Comparison of ENCODE assay signal across 1 cellular context in the genomic region with DNA sequence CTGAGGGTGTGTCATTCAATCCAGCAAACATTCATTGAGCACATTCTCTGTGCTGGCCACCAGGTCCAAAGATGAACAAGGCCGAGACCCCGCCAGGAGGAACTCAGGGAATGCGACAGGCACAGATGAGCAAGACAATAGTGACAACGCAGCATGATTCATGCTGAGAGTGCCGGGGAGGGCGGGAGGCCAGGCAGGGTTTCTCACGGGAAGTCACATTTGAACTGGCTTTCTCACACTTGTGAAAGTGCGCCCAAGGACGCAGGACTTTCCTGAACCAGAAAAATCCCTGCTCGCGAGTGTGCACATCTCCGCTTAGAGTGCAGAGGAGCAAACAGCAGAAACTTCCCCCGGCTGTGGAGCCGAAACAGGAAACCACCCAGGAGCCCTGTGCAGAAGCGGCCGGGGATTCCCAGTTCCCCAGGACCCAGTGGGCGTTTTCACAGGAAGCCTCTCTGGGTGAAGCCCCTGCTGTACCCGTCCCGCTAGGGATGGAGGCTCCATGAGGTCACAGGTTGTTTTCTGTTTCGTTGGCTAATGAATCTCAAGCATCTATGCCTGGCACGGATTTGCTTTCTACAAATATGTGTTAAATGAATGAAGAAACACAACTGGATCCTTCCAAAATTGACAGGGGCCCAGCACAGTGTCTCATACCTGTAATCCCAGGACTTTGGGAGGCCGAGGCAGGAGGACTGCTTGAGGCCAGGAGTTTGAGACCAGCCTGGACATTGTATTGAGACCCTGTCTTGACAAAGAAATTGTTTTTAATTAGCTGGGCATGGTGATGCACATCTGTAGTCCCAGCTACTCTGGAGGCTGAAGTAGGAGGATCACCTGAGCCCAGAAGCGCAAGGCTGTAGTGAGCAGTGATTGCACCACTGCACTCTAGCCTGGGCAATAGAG.
TF ChIP-seq lines count a peak whose summit lies in the region.

No MANE protein-coding gene starts in this region.

TF ChIP-seq in GM12878, 131 proteins besides CTCF, POLR2A, EP300 and RAD21 (continued from another document and continues in another):
- TF ChIP-seq, protein P1, sequence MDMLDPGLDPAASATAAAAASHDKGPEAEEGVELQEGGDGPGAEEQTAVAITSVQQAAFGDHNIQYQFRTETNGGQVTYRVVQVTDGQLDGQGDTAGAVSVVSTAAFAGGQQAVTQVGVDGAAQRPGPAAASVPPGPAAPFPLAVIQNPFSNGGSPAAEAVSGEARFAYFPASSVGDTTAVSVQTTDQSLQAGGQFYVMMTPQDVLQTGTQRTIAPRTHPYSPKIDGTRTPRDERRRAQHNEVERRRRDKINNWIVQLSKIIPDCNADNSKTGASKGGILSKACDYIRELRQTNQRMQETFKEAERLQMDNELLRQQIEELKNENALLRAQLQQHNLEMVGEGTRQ (IDR thresholded peaks at IDR 0.05; ENCODE audit: borderline replicate concordance, low read depth, low read length) = no peak
- TF ChIP-seq, protein P2, sequence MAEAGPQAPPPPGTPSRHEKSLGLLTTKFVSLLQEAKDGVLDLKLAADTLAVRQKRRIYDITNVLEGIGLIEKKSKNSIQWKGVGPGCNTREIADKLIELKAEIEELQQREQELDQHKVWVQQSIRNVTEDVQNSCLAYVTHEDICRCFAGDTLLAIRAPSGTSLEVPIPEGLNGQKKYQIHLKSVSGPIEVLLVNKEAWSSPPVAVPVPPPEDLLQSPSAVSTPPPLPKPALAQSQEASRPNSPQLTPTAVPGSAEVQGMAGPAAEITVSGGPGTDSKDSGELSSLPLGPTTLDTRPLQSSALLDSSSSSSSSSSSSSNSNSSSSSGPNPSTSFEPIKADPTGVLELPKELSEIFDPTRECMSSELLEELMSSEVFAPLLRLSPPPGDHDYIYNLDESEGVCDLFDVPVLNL (IDR thresholded peaks at IDR 0.05; ENCODE audit: low read depth, low read length) = no peak
- TF ChIP-seq MYB (IDR thresholded peaks at IDR 0.05; ENCODE audit: borderline replicate concordance, low read depth, low read length) = no peak
- peak; percentile 100 for TF ChIP-seq IKZF1 (conservative IDR thresholded peaks at IDR 0.05)
- peak; percentile 33; the same call in 1 of the 2 replicates for TF ChIP-seq YY1 (IDR thresholded peaks at IDR 0.05; ENCODE audit: low read depth, low read length)
- no peak for TF ChIP-seq SIN3A (IDR thresholded peaks at IDR 0.05; ENCODE audit: low read depth, low read length)
- peak; percentile 52; the same call in 1 of the 2 replicates for TF ChIP-seq RB1 (IDR thresholded peaks at IDR 0.05; ENCODE audit: borderline replicate concordance)
- TF ChIP-seq, protein P3, sequence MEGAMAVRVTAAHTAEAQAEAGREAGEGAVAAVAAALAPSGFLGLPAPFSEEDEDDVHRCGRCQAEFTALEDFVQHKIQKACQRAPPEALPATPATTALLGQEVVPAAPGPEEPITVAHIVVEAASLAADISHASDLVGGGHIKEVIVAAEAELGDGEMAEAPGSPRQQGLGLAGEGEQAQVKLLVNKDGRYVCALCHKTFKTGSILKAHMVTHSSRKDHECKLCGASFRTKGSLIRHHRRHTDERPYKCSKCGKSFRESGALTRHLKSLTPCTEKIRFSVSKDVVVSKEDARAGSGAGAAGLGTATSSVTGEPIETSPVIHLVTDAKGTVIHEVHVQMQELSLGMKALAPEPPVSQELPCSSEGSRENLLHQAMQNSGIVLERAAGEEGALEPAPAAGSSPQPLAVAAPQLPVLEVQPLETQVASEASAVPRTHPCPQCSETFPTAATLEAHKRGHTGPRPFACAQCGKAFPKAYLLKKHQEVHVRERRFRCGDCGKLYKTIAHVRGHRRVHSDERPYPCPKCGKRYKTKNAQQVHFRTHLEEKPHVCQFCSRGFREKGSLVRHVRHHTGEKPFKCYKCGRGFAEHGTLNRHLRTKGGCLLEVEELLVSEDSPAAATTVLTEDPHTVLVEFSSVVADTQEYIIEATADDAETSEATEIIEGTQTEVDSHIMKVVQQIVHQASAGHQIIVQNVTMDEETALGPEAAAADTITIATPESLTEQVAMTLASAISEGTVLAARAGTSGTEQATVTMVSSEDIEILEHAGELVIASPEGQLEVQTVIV (IDR thresholded peaks at IDR 0.05; ENCODE audit: borderline replicate concordance, partially characterized antibody) = no peak
- peak; percentile 99 for TF ChIP-seq EED (IDR thresholded peaks at IDR 0.05; ENCODE audit: low read depth)
- no peak for TF ChIP-seq RAD51 (IDR thresholded peaks at IDR 0.05)
- no peak for TF ChIP-seq CBX3 (IDR thresholded peaks at IDR 0.05; ENCODE audit: borderline replicate concordance, low read depth)
- TF ChIP-seq, protein P4, sequence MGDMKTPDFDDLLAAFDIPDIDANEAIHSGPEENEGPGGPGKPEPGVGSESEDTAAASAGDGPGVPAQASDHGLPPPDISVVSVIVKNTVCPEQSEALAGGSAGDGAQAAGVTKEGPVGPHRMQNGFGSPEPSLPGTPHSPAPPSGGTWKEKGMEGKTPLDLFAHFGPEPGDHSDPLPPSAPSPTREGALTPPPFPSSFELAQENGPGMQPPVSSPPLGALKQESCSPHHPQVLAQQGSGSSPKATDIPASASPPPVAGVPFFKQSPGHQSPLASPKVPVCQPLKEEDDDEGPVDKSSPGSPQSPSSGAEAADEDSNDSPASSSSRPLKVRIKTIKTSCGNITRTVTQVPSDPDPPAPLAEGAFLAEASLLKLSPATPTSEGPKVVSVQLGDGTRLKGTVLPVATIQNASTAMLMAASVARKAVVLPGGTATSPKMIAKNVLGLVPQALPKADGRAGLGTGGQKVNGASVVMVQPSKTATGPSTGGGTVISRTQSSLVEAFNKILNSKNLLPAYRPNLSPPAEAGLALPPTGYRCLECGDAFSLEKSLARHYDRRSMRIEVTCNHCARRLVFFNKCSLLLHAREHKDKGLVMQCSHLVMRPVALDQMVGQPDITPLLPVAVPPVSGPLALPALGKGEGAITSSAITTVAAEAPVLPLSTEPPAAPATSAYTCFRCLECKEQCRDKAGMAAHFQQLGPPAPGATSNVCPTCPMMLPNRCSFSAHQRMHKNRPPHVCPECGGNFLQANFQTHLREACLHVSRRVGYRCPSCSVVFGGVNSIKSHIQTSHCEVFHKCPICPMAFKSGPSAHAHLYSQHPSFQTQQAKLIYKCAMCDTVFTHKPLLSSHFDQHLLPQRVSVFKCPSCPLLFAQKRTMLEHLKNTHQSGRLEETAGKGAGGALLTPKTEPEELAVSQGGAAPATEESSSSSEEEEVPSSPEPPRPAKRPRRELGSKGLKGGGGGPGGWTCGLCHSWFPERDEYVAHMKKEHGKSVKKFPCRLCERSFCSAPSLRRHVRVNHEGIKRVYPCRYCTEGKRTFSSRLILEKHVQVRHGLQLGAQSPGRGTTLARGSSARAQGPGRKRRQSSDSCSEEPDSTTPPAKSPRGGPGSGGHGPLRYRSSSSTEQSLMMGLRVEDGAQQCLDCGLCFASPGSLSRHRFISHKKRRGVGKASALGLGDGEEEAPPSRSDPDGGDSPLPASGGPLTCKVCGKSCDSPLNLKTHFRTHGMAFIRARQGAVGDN (IDR thresholded peaks at IDR 0.05) = peak; percentile 56; the same call in 1 of the 2 replicates
- no peak for TF ChIP-seq NFXL1 (IDR thresholded peaks at IDR 0.05; ENCODE audit: borderline replicate concordance)
- TF ChIP-seq MXI1 (IDR thresholded peaks at IDR 0.05; ENCODE audit: low read depth, low read length) = no peak; the same call in 1 of the 2 replicates
- no peak for TF ChIP-seq SIX5 (IDR thresholded peaks at IDR 0.05; ENCODE audit: low read depth, low read length, severe bottlenecking)
- TF ChIP-seq KDM1A (IDR thresholded peaks at IDR 0.05; ENCODE audit: borderline replicate concordance) = no peak
- TF ChIP-seq RCOR1 (conservative IDR thresholded peaks at IDR 0.05; ENCODE audit: low read depth, low read length) = no peak; the same call in 1 of the 2 replicates
- TF ChIP-seq NR2C1 (IDR thresholded peaks at IDR 0.05) = no peak
- no peak for TF ChIP-seq NR2C2 (IDR thresholded peaks at IDR 0.05; ENCODE audit: borderline replicate concordance, control insufficient read depth, insufficient read length, low read depth)
- TF ChIP-seq ZBED1 (IDR thresholded peaks at IDR 0.05; ENCODE audit: borderline replicate concordance) = peak; percentile 64; the same call in 1 of the 2 replicates
- TF ChIP-seq EGR1 (IDR thresholded peaks at IDR 0.05; ENCODE audit: borderline replicate concordance in 1 of 2, low read depth in 2 of 2, low read length in 2 of 2) = peak in 1 of 2 experiments; percentile 71; a peak in 2 of 3 replicates
- no peak for TF ChIP-seq ZSCAN29 (IDR thresholded peaks at IDR 0.05)
- no peak for TF ChIP-seq NRF1 (conservative IDR thresholded peaks at IDR 0.05; ENCODE audit: low read depth, low read length)
- peak; percentile 57; the same call in 1 of the 2 replicates for TF ChIP-seq SPI1 (IDR thresholded peaks at IDR 0.05; ENCODE audit: borderline replicate concordance, insufficient read depth, low read depth, low read length)
- peak; percentile 96 for TF ChIP-seq MEF2B (IDR thresholded peaks at IDR 0.05; ENCODE audit: partially characterized antibody, poor library complexity, severe bottlenecking)
- no peak for TF ChIP-seq ZNF217 (IDR thresholded peaks at IDR 0.05)
- TF ChIP-seq, protein P5, sequence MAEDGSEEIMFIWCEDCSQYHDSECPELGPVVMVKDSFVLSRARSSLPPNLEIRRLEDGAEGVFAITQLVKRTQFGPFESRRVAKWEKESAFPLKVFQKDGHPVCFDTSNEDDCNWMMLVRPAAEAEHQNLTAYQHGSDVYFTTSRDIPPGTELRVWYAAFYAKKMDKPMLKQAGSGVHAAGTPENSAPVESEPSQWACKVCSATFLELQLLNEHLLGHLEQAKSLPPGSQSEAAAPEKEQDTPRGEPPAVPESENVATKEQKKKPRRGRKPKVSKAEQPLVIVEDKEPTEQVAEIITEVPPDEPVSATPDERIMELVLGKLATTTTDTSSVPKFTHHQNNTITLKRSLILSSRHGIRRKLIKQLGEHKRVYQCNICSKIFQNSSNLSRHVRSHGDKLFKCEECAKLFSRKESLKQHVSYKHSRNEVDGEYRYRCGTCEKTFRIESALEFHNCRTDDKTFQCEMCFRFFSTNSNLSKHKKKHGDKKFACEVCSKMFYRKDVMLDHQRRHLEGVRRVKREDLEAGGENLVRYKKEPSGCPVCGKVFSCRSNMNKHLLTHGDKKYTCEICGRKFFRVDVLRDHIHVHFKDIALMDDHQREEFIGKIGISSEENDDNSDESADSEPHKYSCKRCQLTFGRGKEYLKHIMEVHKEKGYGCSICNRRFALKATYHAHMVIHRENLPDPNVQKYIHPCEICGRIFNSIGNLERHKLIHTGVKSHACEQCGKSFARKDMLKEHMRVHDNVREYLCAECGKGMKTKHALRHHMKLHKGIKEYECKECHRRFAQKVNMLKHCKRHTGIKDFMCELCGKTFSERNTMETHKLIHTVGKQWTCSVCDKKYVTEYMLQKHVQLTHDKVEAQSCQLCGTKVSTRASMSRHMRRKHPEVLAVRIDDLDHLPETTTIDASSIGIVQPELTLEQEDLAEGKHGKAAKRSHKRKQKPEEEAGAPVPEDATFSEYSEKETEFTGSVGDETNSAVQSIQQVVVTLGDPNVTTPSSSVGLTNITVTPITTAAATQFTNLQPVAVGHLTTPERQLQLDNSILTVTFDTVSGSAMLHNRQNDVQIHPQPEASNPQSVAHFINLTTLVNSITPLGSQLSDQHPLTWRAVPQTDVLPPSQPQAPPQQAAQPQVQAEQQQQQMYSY (CRISPR knock-in tag; IDR thresholded peaks at IDR 0.05) = no peak
- TF ChIP-seq, protein P6, sequence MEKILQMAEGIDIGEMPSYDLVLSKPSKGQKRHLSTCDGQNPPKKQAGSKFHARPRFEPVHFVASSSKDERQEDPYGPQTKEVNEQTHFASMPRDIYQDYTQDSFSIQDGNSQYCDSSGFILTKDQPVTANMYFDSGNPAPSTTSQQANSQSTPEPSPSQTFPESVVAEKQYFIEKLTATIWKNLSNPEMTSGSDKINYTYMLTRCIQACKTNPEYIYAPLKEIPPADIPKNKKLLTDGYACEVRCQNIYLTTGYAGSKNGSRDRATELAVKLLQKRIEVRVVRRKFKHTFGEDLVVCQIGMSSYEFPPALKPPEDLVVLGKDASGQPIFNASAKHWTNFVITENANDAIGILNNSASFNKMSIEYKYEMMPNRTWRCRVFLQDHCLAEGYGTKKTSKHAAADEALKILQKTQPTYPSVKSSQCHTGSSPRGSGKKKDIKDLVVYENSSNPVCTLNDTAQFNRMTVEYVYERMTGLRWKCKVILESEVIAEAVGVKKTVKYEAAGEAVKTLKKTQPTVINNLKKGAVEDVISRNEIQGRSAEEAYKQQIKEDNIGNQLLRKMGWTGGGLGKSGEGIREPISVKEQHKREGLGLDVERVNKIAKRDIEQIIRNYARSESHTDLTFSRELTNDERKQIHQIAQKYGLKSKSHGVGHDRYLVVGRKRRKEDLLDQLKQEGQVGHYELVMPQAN (conservative IDR thresholded peaks at IDR 0.05) = no peak
- TF ChIP-seq, protein P7, sequence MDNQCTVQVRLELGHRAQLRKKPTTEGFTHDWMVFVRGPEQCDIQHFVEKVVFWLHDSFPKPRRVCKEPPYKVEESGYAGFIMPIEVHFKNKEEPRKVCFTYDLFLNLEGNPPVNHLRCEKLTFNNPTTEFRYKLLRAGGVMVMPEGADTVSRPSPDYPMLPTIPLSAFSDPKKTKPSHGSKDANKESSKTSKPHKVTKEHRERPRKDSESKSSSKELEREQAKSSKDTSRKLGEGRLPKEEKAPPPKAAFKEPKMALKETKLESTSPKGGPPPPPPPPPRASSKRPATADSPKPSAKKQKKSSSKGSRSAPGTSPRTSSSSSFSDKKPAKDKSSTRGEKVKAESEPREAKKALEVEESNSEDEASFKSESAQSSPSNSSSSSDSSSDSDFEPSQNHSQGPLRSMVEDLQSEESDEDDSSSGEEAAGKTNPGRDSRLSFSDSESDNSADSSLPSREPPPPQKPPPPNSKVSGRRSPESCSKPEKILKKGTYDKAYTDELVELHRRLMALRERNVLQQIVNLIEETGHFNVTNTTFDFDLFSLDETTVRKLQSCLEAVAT (IDR thresholded peaks at IDR 0.05) = peak; percentile 70
- no peak for TF ChIP-seq CREB1 (IDR thresholded peaks at IDR 0.05; ENCODE audit: low read depth)
- no peak for TF ChIP-seq SUZ12 (IDR thresholded peaks at IDR 0.05; ENCODE audit: unreplicated experiment)
- peak; percentile 77 for TF ChIP-seq CREM (IDR thresholded peaks at IDR 0.05; ENCODE audit: low read depth)
- peak; percentile 74; the same call in 1 of the 2 replicates for TF ChIP-seq STAT3 (IDR thresholded peaks at IDR 0.05; ENCODE audit: low read depth, low read length)
- TF ChIP-seq ZNF622 (IDR thresholded peaks at IDR 0.05) = no peak
- TF ChIP-seq MTA3 (IDR thresholded peaks at IDR 0.05; ENCODE audit: borderline replicate concordance, low read length) = no peak
- peak; percentile 86 for TF ChIP-seq MTA2 (IDR thresholded peaks at IDR 0.05; ENCODE audit: low read depth)
- peak; percentile 49; the same call in 1 of the 2 replicates for TF ChIP-seq BACH1 (IDR thresholded peaks at IDR 0.05; ENCODE audit: borderline replicate concordance)
- no peak for TF ChIP-seq SREBF1 (IDR thresholded peaks at IDR 0.05; ENCODE audit: low read length)
- TF ChIP-seq TBL1XR1 (IDR thresholded peaks at IDR 0.05; ENCODE audit: low read depth, low read length) = peak; percentile 85
- TF ChIP-seq ZZZ3 (IDR thresholded peaks at IDR 0.05; ENCODE audit: control insufficient read depth, insufficient read length, low read depth) = no peak
- no peak; the same call in 1 of the 2 replicates for TF ChIP-seq TCF3 (IDR thresholded peaks at IDR 0.05; ENCODE audit: borderline replicate concordance, insufficient read depth, low read depth, low read length)
- TF ChIP-seq JUNB (IDR thresholded peaks at IDR 0.05) = peak; percentile 75
